ENCODE assay signal across 10 cellular contexts in the genomic region with DNA sequence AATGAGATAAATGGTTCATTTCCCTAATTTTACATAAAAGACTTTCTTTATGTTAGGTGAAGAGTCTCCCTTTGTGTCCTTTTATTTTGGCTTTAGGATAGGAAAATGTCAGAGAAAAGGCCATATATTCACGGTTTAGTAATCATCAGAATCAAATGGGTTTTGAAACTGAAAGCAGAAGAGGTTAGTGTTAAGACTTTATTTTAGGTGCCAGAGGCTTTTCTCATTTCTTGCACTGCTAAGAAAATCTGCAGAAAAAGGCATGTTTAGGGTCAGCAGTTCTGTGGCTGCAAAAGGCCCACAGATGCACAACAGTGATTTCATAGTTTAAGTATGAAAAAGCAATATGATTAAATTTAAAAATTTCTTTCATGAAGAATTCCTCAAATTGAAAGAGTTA.
DNase-seq lines count a peak whose midpoint lies in the region; ATAC-seq lines count a peak whose summit lies in the region.
"Had no signal": no experiment of that assay in that cellular context is flagged by ENCODE, and none has a peak within 500 bp of the region (broad histone marks: within the 10 kb centered on the region; RNA-seq: fewer than 3 reads in every experiment).

No MANE protein-coding gene starts in this region.

- intact Hi-C loops in activated T-helper 1 cell treated with anti-CD3 and anti-CD28 coated beads, Interleukin-12 subunit alpha, Interleukin-12 subunit beta, Interleukin-2, Interleukin-4 antibody, amounts not matched to agents 30 ng/mL and 10 ng/mL and 1 ng/mL, durations not matched to agents 14 hours and 24 hours and 36 hours (cut with micrococcal nuclease) = loop anchor here (10.0 kb wide), 1 partner anchor 898 kb away; no protein-coding TSS in a partner anchor
- intact Hi-C loops in CD4-positive, alpha-beta memory T cell (cut with micrococcal nuclease) = no loop called here

- peaks cover 0 to 10% of the 10 kb centered on the region in 2 donors for H3K36me3 Mint-ChIP-seq in naive B cell
- H3K36me3 Mint-ChIP-seq in activated T-helper 1 cell treated with anti-CD3 and anti-CD28 coated beads, Interleukin-12 subunit alpha, Interleukin-12 subunit beta, Interleukin-2, Interleukin-4 antibody, amounts not matched to agents 30 ng/mL and 10 ng/mL and 1 ng/mL, durations not matched to agents 14 hours and 24 hours and 36 hours (ENCODE audit: low read depth) = no peaks in the 10 kb centered on the region
- no peaks in the 10 kb centered on the region for H3K36me3 Mint-ChIP-seq in CD4-positive, alpha-beta memory T cell

- CTCF ChIA-PET in CD4-positive, alpha-beta memory T cell (lab: Charles Lee; ENCODE audit: partially characterized antibody) = interaction anchor here (1.0 to 2.0 kb wide), 2 partner anchors 75 to 232 kb away, joined by 3 to 10 read pairs; no protein-coding TSS in a partner anchor

- H3K9me3 ChIP-seq in CD4-positive, alpha-beta memory T cell (ENCODE audit: control insufficient read depth in 1 of 2, low read length in 2 of 2) = no peaks in the 10 kb centered on the region
- H3K9me3 ChIP-seq: heart right ventricle had no signal

- no peaks in the 10 kb centered on the region for H3K4me1 ChIP-seq in CD4-positive, alpha-beta memory T cell (ENCODE audit: insufficient read depth, low read length)

- DNase-seq in naive B cell (peak; percentile 18), NCI-H69 (lab: John Stamatoyannopoulos, UW) (no peak), cortex of kidney (lab: John Stamatoyannopoulos, UW) (no peak)
- no peak for DNase-seq in activated T-helper 1 cell treated with anti-CD3 and anti-CD28 coated beads, Interleukin-12 subunit alpha, Interleukin-12 subunit beta, Interleukin-2, Interleukin-4 antibody, amounts not matched to agents 30 ng/mL and 10 ng/mL and 1 ng/mL, durations not matched to agents 14 hours and 24 hours and 36 hours (ENCODE audit: low spot score)
- DNase-seq in CD4-positive, alpha-beta memory T cell = no peak
- DNase-seq: heart right ventricle had no signal

- H3K4me1 Mint-ChIP-seq in naive B cell = peaks cover 8 to 48% (median 18%) of the 10 kb centered on the region in 3 donors
- H3K4me1 Mint-ChIP-seq in activated T-helper 1 cell treated with anti-CD3 and anti-CD28 coated beads, Interleukin-12 subunit alpha, Interleukin-12 subunit beta, Interleukin-2, Interleukin-4 antibody, amounts not matched to agents 30 ng/mL and 10 ng/mL and 1 ng/mL, durations not matched to agents 14 hours and 24 hours and 36 hours (ENCODE audit: low read depth) = no peaks in the 10 kb centered on the region
- H3K4me1 Mint-ChIP-seq in CD4-positive, alpha-beta memory T cell = peaks cover 0 to 3% (median 0%) of the 10 kb centered on the region in 4 donors

- H3K27me3 ChIP-seq in CD4-positive, alpha-beta memory T cell (ENCODE audit: insufficient read depth, low read length) = no peaks in the 10 kb centered on the region
- H3K27me3 ChIP-seq: heart right ventricle had no signal

- ATAC-seq in GM18909 (IDR thresholded peaks at IDR 0.05; ENCODE audit: poor library complexity, unreplicated experiment) (peak; percentile 81), GM21825 (IDR thresholded peaks at IDR 0.05; ENCODE audit: unreplicated experiment) (peak; percentile 81), HG03469 (IDR thresholded peaks at IDR 0.05; ENCODE audit: unreplicated experiment) (peak; percentile 59), naive B cell (ENCODE audit: low read depth in 2 of 2) (peak; percentile 45 to 48)
- ATAC-seq: heart right ventricle had no signal

- H3K27ac Mint-ChIP-seq in naive B cell = peak overlapping the region in 5 of 6 donors; percentile 20 to 72 (median 49)
- no peak overlapping the region for H3K27ac Mint-ChIP-seq in activated T-helper 1 cell treated with anti-CD3 and anti-CD28 coated beads, Interleukin-12 subunit alpha, Interleukin-12 subunit beta, Interleukin-2, Interleukin-4 antibody, amounts not matched to agents 30 ng/mL and 10 ng/mL and 1 ng/mL, durations not matched to agents 14 hours and 24 hours and 36 hours
- H3K27ac Mint-ChIP-seq in CD4-positive, alpha-beta memory T cell = no peak overlapping the region

- no peak overlapping the region for H3K4me3 ChIP-seq in CD4-positive, alpha-beta memory T cell (ENCODE audit: low read length in 2 of 2)
- H3K4me3 ChIP-seq: coronary artery, heart right ventricle had no signal

- POLR2A ChIA-PET in CD4-positive, alpha-beta memory T cell (lab: Charles Lee; ENCODE audit: partially characterized antibody) = no interaction called here

- H3K36me3 ChIP-seq in CD4-positive, alpha-beta memory T cell (ENCODE audit: insufficient read depth, low read length) = no peaks in the 10 kb centered on the region

- H3K27me3 Mint-ChIP-seq in naive B cell = no peaks in the 10 kb centered on the region
- H3K27me3 Mint-ChIP-seq in activated T-helper 1 cell treated with anti-CD3 and anti-CD28 coated beads, Interleukin-12 subunit alpha, Interleukin-12 subunit beta, Interleukin-2, Interleukin-4 antibody, amounts not matched to agents 30 ng/mL and 10 ng/mL and 1 ng/mL, durations not matched to agents 14 hours and 24 hours and 36 hours (ENCODE audit: insufficient read depth) = peaks cover 3% of the 10 kb centered on the region
- H3K27me3 Mint-ChIP-seq in CD4-positive, alpha-beta memory T cell = peaks cover 4 to 12% of the 10 kb centered on the region in 2 donors

- no peak overlapping the region for H3K27ac ChIP-seq in CD4-positive, alpha-beta memory T cell (ENCODE audit: low read depth, low read length)
- H3K27ac ChIP-seq: coronary artery, heart right ventricle had no signal

- peak overlapping the region in 7 of 8 donors; percentile 0 to 80 (median 66) for H3K4me3 Mint-ChIP-seq in naive B cell
- H3K4me3 Mint-ChIP-seq in activated T-helper 1 cell treated with anti-CD3 and anti-CD28 coated beads, Interleukin-12 subunit alpha, Interleukin-12 subunit beta, Interleukin-2, Interleukin-4 antibody, amounts not matched to agents 30 ng/mL and 10 ng/mL and 1 ng/mL, durations not matched to agents 14 hours and 24 hours and 36 hours = no peak overlapping the region
- no peak overlapping the region for H3K4me3 Mint-ChIP-seq in CD4-positive, alpha-beta memory T cell

- H3K9me3 Mint-ChIP-seq in naive B cell = peaks cover 0 to 9% (median 4%) of the 10 kb centered on the region in 7 donors
- H3K9me3 Mint-ChIP-seq in activated T-helper 1 cell treated with anti-CD3 and anti-CD28 coated beads, Interleukin-12 subunit alpha, Interleukin-12 subunit beta, Interleukin-2, Interleukin-4 antibody, amounts not matched to agents 30 ng/mL and 10 ng/mL and 1 ng/mL, durations not matched to agents 14 hours and 24 hours and 36 hours = no peaks in the 10 kb centered on the region
- no peaks in the 10 kb centered on the region for H3K9me3 Mint-ChIP-seq in CD4-positive, alpha-beta memory T cell

Comparison
In these comparisons a context has a peak if more than half of its experiments do, and no peak if none do; other contexts are left out.
1. H3K27ac Mint-ChIP-seq: peak in naive B cell (5 of 6); none in activated T-helper 1 cell treated with anti-CD3 and anti-CD28 coated beads, Interleukin-12 subunit alpha, Interleukin-12 subunit beta, Interleukin-2, Interleukin-4 antibody, amounts not matched to agents 30 ng/mL and 10 ng/mL and 1 ng/mL, durations not matched to agents 14 hours and 24 hours and 36 hours (single experiment) and CD4-positive, alpha-beta memory T cell (0 of 7).
2. H3K4me3 Mint-ChIP-seq: peak in naive B cell (7 of 8); none in activated T-helper 1 cell treated with anti-CD3 and anti-CD28 coated beads, Interleukin-12 subunit alpha, Interleukin-12 subunit beta, Interleukin-2, Interleukin-4 antibody, amounts not matched to agents 30 ng/mL and 10 ng/mL and 1 ng/mL, durations not matched to agents 14 hours and 24 hours and 36 hours (single experiment) and CD4-positive, alpha-beta memory T cell (0 of 8).
3. Peak in every context shown above with its lines, with median percentiles within 50 percentile points of each other: ATAC-seq.